ENCODE assay signal across 11 cellular contexts in the genomic region with DNA sequence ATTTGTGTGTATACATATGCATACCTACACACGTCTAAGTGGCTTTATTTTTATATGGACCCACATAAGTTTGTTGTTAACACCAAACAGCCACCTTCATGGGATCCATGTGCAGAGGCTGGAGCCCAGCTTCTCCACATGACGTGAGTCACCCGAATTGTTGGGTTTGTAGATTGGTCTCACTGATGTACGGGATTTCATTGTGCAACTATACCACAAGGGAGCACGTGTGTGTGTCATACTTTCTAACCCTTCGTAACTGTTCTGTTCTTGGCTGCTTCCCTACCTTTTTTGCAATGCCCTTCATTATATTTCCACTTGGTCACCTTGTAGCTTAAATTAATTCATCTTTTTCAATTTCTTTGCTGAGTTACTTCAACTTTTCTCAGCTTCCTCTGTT. TPM values are rescaled to one million over a fixed set of nuclear protein-coding genes. Genes with fewer than 3 reads are reported as not detected.
DNase-seq lines count a peak whose midpoint lies in the region; ATAC-seq and TF ChIP-seq lines count a peak whose summit lies in the region.
"Had no signal": no experiment of that assay in that cellular context is flagged by ENCODE, and none has a peak within 500 bp of the region (broad histone marks: within the 10 kb centered on the region; RNA-seq: fewer than 3 reads in every experiment).

No MANE protein-coding gene starts in this region.

- no peak overlapping the region for H3K4me3 ChIP-seq in left ventricle myocardium inferior
- no peak overlapping the region for H3K4me3 ChIP-seq in foreskin fibroblast (ENCODE audit: low read depth in 1 of 2, low read length in 2 of 2)
- H3K4me3 ChIP-seq in mucosa of descending colon = no peak overlapping the region

- ATAC-seq in Right ventricle myocardium inferior (peak; percentile 73), HG02610 (IDR thresholded peaks at IDR 0.05; ENCODE audit: unreplicated experiment) (no peak), mucosa of descending colon (no peak)

- DNase-seq in Right ventricle myocardium inferior (ENCODE audit: missing footprints) (no peak), left ventricle myocardium inferior (no peak), SK-MEL-5 (ENCODE audit: low read depth, low spot score) (peak; percentile 60), foreskin fibroblast (peak; percentile 79 to 81), NCI-H2029 (lab: John Stamatoyannopoulos, UW) (no peak), kidney glomerular epithelial cell (lab: John Stamatoyannopoulos, UW) (no peak), mucosa of descending colon (no peak)
- DNase-seq: CD4-positive, alpha-beta T cell; NCI-H146; stimulated activated naive CD4-positive, alpha-beta T cell treated with Interleukin-2 at 50 U/mL for 16 hours had no signal

- in situ Hi-C loops in SK-MEL-5 (cut with HindIII; ENCODE audit: low pct_unique_long_range_greater_than_20kb, low sequenced_read_pairs) = loop anchor here (25.0 kb wide), 1 partner anchor 253 kb away; no protein-coding TSS in a partner anchor

- H3K9me3 ChIP-seq in left ventricle myocardium inferior (replicated peaks) = no peaks in the 10 kb centered on the region
- no peaks in the 10 kb centered on the region for H3K9me3 ChIP-seq in mucosa of descending colon

- intact Hi-C loops in Right ventricle myocardium inferior (cut with DNase I) = loop anchor here (2.0 to 5.0 kb wide), 2 partner anchors 62 to 168 kb away; a partner anchor contains a TSS
- intact Hi-C loops in left ventricle myocardium inferior (cut with micrococcal nuclease) = loop anchor here (5.0 kb wide), 2 partner anchors 228 to 243 kb away; no protein-coding TSS in a partner anchor
- intact Hi-C loops in mucosa of descending colon (cut with DNase I, micrococcal nuclease) = loop anchor here in 1 of 2 donors (5.0 kb wide), 2 partner anchors 63 to 228 kb away; a partner anchor contains a TSS

- H3K27me3 ChIP-seq in left ventricle myocardium inferior (ENCODE audit: low read depth) = no peaks in the 10 kb centered on the region

- H3K36me3 ChIP-seq in left ventricle myocardium inferior (peaks cover 4% of the 10 kb centered on the region), mucosa of descending colon (ENCODE audit: low read depth) (no peaks in the 10 kb centered on the region)

- no peak overlapping the region for H3K27ac ChIP-seq in left ventricle myocardium inferior (replicated peaks)

- peaks cover 33% of the 10 kb centered on the region for H3K4me1 ChIP-seq in left ventricle myocardium inferior
- no peaks in the 10 kb centered on the region for H3K4me1 ChIP-seq in mucosa of descending colon (ENCODE audit: low read depth)

- no peak for TF ChIP-seq CTCF in left ventricle myocardium inferior (IDR thresholded peaks at IDR 0.05; ENCODE audit: borderline replicate concordance)
- no peak for TF ChIP-seq CTCF in foreskin fibroblast (IDR thresholded peaks at IDR 0.05; ENCODE audit: low read depth, low read length)
- TF ChIP-seq CTCF in mucosa of descending colon (IDR thresholded peaks at IDR 0.05) = no peak

RNA-seq across cellular contexts. Expression of a gene that starts 21.0 kb away (rescaled TPM):
- total RNA-seq in Right ventricle myocardium inferior = 6.5 TPM
- total RNA-seq in left ventricle myocardium inferior = 7.4 TPM
- 11.0 and 11.5 TPM in 2 replicates for total RNA-seq in SK-MEL-5 (2014; rRNA removed; shearing (Covaris generic))
- 9.6 and 11.8 TPM in 2 replicates for polyA plus RNA-seq in SK-MEL-5 (2015; cell fraction: cytosol; rRNA removed)
- polyA plus RNA-seq in SK-MEL-5 (2015; cell fraction: nucleus; rRNA removed) = 19.2 and 21.1 TPM in 2 replicates
- 10 to 100 TPM; 10.7 to 13.1 (median 11.5) TPM for total RNA-seq in mucosa of descending colon

RNA-seq across cellular contexts. Expression of a gene that starts 21.5 kb away (rescaled TPM):
- total RNA-seq in Right ventricle myocardium inferior (11.3 TPM), left ventricle myocardium inferior (12.2 TPM), mucosa of descending colon (10 to 100 TPM; 14.5 to 18.4 (median 14.5) TPM)
- 11.5 and 13.1 TPM in 2 replicates for total RNA-seq in SK-MEL-5 (2014; rRNA removed; shearing (Covaris generic))
- polyA plus RNA-seq in SK-MEL-5 (2015; cell fraction: cytosol; rRNA removed) = 10.4 and 12.6 TPM in 2 replicates
- polyA plus RNA-seq in SK-MEL-5 (2015; cell fraction: nucleus; rRNA removed) = 18.4 and 19.2 TPM in 2 replicates

Comparison
In these comparisons a context has a peak if more than half of its experiments do, and no peak if none do; other contexts are left out.
1. DNase-seq: peak in SK-MEL-5 (single experiment) and foreskin fibroblast (2 of 2); none in Right ventricle myocardium inferior (single experiment), left ventricle myocardium inferior (single experiment), NCI-H2029 (single experiment), kidney glomerular epithelial cell (single experiment) and mucosa of descending colon (0 of 3).